In the genomic region with DNA sequence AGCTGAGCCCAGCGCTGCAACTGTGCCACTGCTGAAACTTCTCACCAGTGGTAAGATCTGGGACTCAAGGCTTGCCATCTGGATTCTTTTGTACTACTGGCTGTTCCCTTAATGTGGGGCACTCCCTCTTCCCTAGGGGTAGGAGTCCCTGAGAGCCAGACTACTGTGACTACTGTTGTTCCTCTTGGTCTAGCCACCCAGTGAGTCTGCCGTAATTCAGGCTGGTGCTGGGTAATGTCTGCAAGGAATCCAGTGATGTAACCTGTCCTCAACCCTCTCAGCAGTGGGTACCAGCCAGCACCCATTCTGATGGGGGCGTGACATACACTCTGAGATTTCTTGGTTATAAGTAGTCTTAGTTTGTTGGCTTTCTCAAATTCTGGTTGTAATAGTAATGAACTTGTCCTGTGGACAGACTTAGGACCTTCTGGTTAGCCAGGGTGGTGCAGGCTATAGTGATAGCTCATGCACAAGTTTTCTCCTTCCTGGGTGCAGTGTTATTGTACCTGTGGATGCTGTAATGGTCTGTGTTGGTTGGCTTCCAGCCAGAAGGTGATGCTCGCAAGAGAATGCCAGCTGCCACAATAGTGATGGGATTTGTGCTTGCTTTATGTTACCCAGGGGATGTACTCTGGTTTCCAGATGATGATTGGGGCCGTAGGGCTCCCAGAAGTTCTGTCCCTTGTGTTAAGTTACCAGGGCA, we compare ENCODE assay signal across 16 cellular contexts.
DNase-seq lines count a peak whose midpoint lies in the region; ATAC-seq, FAIRE-seq and TF ChIP-seq lines count a peak whose summit lies in the region.
"Had no signal": no experiment of that assay in that cellular context is flagged by ENCODE, and none has a peak within 500 bp of the region (broad histone marks: within the 10 kb centered on the region; RNA-seq: fewer than 3 reads in every experiment).

No MANE protein-coding gene starts in this region.

- TF ChIP-seq POLR2A in A549 (IDR thresholded peaks at IDR 0.05; ENCODE audit: low read length) = no peak

- H3K27ac ChIP-seq in A549 = peak overlapping the region in 1 of 2 experiments; percentile 73; a peak in 3 of 6 replicates
- H3K27ac ChIP-seq in foreskin keratinocyte = no peak overlapping the region
- H3K27ac ChIP-seq: body of pancreas had no signal

- WGBS in A549 (ENCODE audit: missing lambda C conversion rate) = 79% methylated on average over 4 of the region's 5 CpGs

- H3K27me3 ChIP-seq in foreskin keratinocyte = no peaks in the 10 kb centered on the region
- H3K27me3 ChIP-seq: body of pancreas had no signal

- POLR2A ChIA-PET in A549 (lab: Yijun Ruan, JAX) = interaction anchor here (1.8 kb wide), 1 partner anchor 65 kb away, joined by 4 read pairs; no protein-coding TSS in a partner anchor

- no peaks in the 10 kb centered on the region for H3K4me1 Mint-ChIP-seq in stimulated activated memory B cell treated with anti-CD40 and anti-IgM and Interleukin-4, amounts not matched to agents 10 μg/mL and 1 μg/mL and 100 μg/mL, for 72 hours
- H3K4me1 Mint-ChIP-seq: activated CD8-positive, alpha-beta memory T cell treated with anti-CD3 and anti-CD28 coated beads, Interleukin-2, amount 10 ng/mL, durations not matched to agents 7 days and 5 days had no signal

- H3K4me2 ChIP-seq in A549 = peak overlapping the region; percentile 53

- no peak for TF ChIP-seq EP300 in A549 (IDR thresholded peaks at IDR 0.05)

- H3K27me3 Mint-ChIP-seq in stimulated activated memory B cell treated with anti-CD40 and anti-IgM and Interleukin-4, amounts not matched to agents 10 μg/mL and 1 μg/mL and 100 μg/mL, for 72 hours = no peaks in the 10 kb centered on the region
- H3K27me3 Mint-ChIP-seq: activated CD8-positive, alpha-beta memory T cell treated with anti-CD3 and anti-CD28 coated beads, Interleukin-2, amount 10 ng/mL, durations not matched to agents 7 days and 5 days; stimulated activated naive B cell treated with anti-CD40 and anti-IgM and Interleukin-4, amounts not matched to agents 10 μg/mL and 1 μg/mL and 100 μg/mL, for 72 hours had no signal

- ATAC-seq in A549 (peak; percentile 44 to 46; a peak in 3 of 6 replicates), foreskin keratinocyte (peak; percentile 37), HG03439 (IDR thresholded peaks at IDR 0.05; ENCODE audit: unreplicated experiment) (no peak), GM18498 (IDR thresholded peaks at IDR 0.05; ENCODE audit: unreplicated experiment) (no peak), HG02840 (IDR thresholded peaks at IDR 0.05; ENCODE audit: low FRiP score, unreplicated experiment) (no peak)
- ATAC-seq in stimulated activated memory B cell treated with anti-CD40 and anti-IgM and Interleukin-4, amounts not matched to agents 10 μg/mL and 1 μg/mL and 100 μg/mL, for 72 hours = no peak
- ATAC-seq: activated CD8-positive, alpha-beta memory T cell treated with anti-CD3 and anti-CD28 coated beads, Interleukin-2, amount 10 ng/mL, durations not matched to agents 7 days and 5 days; body of pancreas; stimulated activated naive B cell treated with anti-CD40 and anti-IgM and Interleukin-4, amounts not matched to agents 10 μg/mL and 1 μg/mL and 100 μg/mL, for 72 hours had no signal

- CTCF ChIA-PET in A549 (lab: Yijun Ruan, JAX) = interaction anchor here (0.7 to 1.1 kb wide), 2 partner anchors 12 to 24 kb away, joined by 3 to 4 read pairs; no protein-coding TSS in a partner anchor

- H3K4me1 ChIP-seq in A549 (peaks cover 26% of the 10 kb centered on the region), foreskin keratinocyte (peaks cover 9% of the 10 kb centered on the region)
- H3K4me1 ChIP-seq: body of pancreas had no signal

- no peak for TF ChIP-seq RAD21 in A549 (conservative IDR thresholded peaks at IDR 0.05 in 1 of 2, IDR thresholded peaks at IDR 0.05 in 1 of 2)

- H3K9me3 Mint-ChIP-seq in stimulated activated memory B cell treated with anti-CD40 and anti-IgM and Interleukin-4, amounts not matched to agents 10 μg/mL and 1 μg/mL and 100 μg/mL, for 72 hours = peaks cover 13% of the 10 kb centered on the region

- TF ChIP-seq CTCF in A549 (IDR thresholded peaks at IDR 0.05) = no peak
- no peak for TF ChIP-seq CTCF in foreskin keratinocyte (conservative IDR thresholded peaks at IDR 0.05)

- DNase-seq in A549 (ENCODE audit: low read depth in 1 of 2, low spot score in 1 of 2) (no peak), HTR-8/SVneo (ENCODE audit: insufficient read length, low spot score) (no peak), NCI-H82 (lab: John Stamatoyannopoulos, UW) (peak; percentile 84), foreskin keratinocyte (peak in 1 of 2 donors; percentile 44)
- DNase-seq: activated CD8-positive, alpha-beta memory T cell treated with anti-CD3 and anti-CD28 coated beads, Interleukin-2, amount 10 ng/mL, durations not matched to agents 7 days and 5 days; activated naive CD4-positive, alpha-beta T cell; body of pancreas; GOT3; Kasumi-1; occipital lobe; stimulated activated naive B cell treated with anti-CD40 and anti-IgM and Interleukin-4, amounts not matched to agents 10 μg/mL and 1 μg/mL and 100 μg/mL, for 72 hours; T-helper 1 cell had no signal

- H3K9me3 ChIP-seq in A549 = no peaks in the 10 kb centered on the region

- H3K4me3 Mint-ChIP-seq in stimulated activated memory B cell treated with anti-CD40 and anti-IgM and Interleukin-4, amounts not matched to agents 10 μg/mL and 1 μg/mL and 100 μg/mL, for 72 hours = no peak overlapping the region
- H3K4me3 Mint-ChIP-seq: activated CD8-positive, alpha-beta memory T cell treated with anti-CD3 and anti-CD28 coated beads, Interleukin-2, amount 10 ng/mL, durations not matched to agents 7 days and 5 days; stimulated activated naive B cell treated with anti-CD40 and anti-IgM and Interleukin-4, amounts not matched to agents 10 μg/mL and 1 μg/mL and 100 μg/mL, for 72 hours had no signal

- peaks cover 34% of the 10 kb centered on the region for H3K36me3 Mint-ChIP-seq in stimulated activated memory B cell treated with anti-CD40 and anti-IgM and Interleukin-4, amounts not matched to agents 10 μg/mL and 1 μg/mL and 100 μg/mL, for 72 hours
- H3K36me3 Mint-ChIP-seq: activated CD8-positive, alpha-beta memory T cell treated with anti-CD3 and anti-CD28 coated beads, Interleukin-2, amount 10 ng/mL, durations not matched to agents 7 days and 5 days had no signal

- no peak overlapping the region for H3K27ac Mint-ChIP-seq in stimulated activated memory B cell treated with anti-CD40 and anti-IgM and Interleukin-4, amounts not matched to agents 10 μg/mL and 1 μg/mL and 100 μg/mL, for 72 hours
- H3K27ac Mint-ChIP-seq: activated CD8-positive, alpha-beta memory T cell treated with anti-CD3 and anti-CD28 coated beads, Interleukin-2, amount 10 ng/mL, durations not matched to agents 7 days and 5 days; stimulated activated naive B cell treated with anti-CD40 and anti-IgM and Interleukin-4, amounts not matched to agents 10 μg/mL and 1 μg/mL and 100 μg/mL, for 72 hours had no signal

- FAIRE-seq in A549 (lab: Jason Lieb, UNC) (no peak), HTR-8/SVneo (lab: Jason Lieb, UNC) (peak; percentile 69)

- H3K4me3 ChIP-seq in A549 = no peak overlapping the region
- H3K4me3 ChIP-seq: body of pancreas had no signal

TF ChIP-seq in A549, 52 proteins besides CTCF, POLR2A, EP300 and RAD21:
- no peak for TF ChIP-seq HOXB13 (CRISPR knock-in tag; IDR thresholded peaks at IDR 0.05; ENCODE audit: low read depth)
- no peak for TF ChIP-seq SREBF2 (IDR thresholded peaks at IDR 0.05)
- TF ChIP-seq NR3C1 (IDR thresholded peaks at IDR 0.05) = no peak
- no peak for TF ChIP-seq NPAS2 (CRISPR knock-in tag; IDR thresholded peaks at IDR 0.05; ENCODE audit: borderline replicate concordance)

Comparison
In these comparisons a context has a peak if more than half of its experiments do, and no peak if none do; other contexts are left out.
1. ATAC-seq: peak in A549 (2 of 2) and foreskin keratinocyte (single experiment); none in HG03439 (single experiment), GM18498 (single experiment), stimulated activated memory B cell treated with anti-CD40 and anti-IgM and Interleukin-4, amounts not matched to agents 10 μg/mL and 1 μg/mL and 100 μg/mL, for 72 hours (single experiment) and HG02840 (single experiment).